ENCODE assay signal across 10 cellular contexts in genomic region chr10:22631646-22632278, GRCh38.
DNase-seq lines count a peak whose midpoint lies in the region; ATAC-seq, FAIRE-seq and TF ChIP-seq lines count a peak whose summit lies in the region.
"Had no signal": no experiment of that assay in that cellular context is flagged by ENCODE, and none has a peak within 500 bp of the region (broad histone marks: within the 10 kb centered on the region; RNA-seq: fewer than 3 reads in every experiment).

No MANE protein-coding gene starts in this region.

- peaks cover 54% of the 10 kb centered on the region for H3K36me3 Mint-ChIP-seq in activated T-cell treated with anti-CD3 and anti-CD28 coated beads, Interleukin-2, amount 50 U/mL, for 24 hours (ENCODE audit: low read depth)
- H3K36me3 Mint-ChIP-seq in activated naive CD8-positive, alpha-beta T cell treated with anti-CD3 and anti-CD28 coated beads, Interleukin-2, amount 50 U/mL, for 24 hours (ENCODE audit: low read depth): peaks cover 26% of the 10 kb centered on the region

- FAIRE-seq in kidney (lab: Jason Lieb, UNC): no peak
- FAIRE-seq: colon had no signal

- H3K4me3 ChIP-seq in kidney (ENCODE audit: low read length in 2 of 2) (no peak overlapping the region), uterus (no peak overlapping the region)

- no peaks in the 10 kb centered on the region for H3K27me3 Mint-ChIP-seq in activated T-cell treated with anti-CD3 and anti-CD28 coated beads, Interleukin-2, amount 50 U/mL, for 24 hours
- no peaks in the 10 kb centered on the region for H3K27me3 Mint-ChIP-seq in activated naive CD8-positive, alpha-beta T cell treated with anti-CD3 and anti-CD28 coated beads, Interleukin-2, amount 50 U/mL, for 24 hours

- H3K27ac ChIP-seq in kidney (ENCODE audit: low read depth in 2 of 2, low read length in 2 of 2): peak overlapping the region; percentile 15 to 34
- peak overlapping the region; percentile 95 for H3K27ac ChIP-seq in temporal lobe (ENCODE audit: low read depth, low read length)
- no peak overlapping the region for H3K27ac ChIP-seq in uterus

- H3K36me3 ChIP-seq in kidney (ENCODE audit: control insufficient read depth in 1 of 2, insufficient read depth in 2 of 2, low read length in 2 of 2): no peaks in the 10 kb centered on the region
- H3K36me3 ChIP-seq in uterus: no peaks in the 10 kb centered on the region

- TF ChIP-seq CTCF in kidney (IDR thresholded peaks at IDR 0.05; ENCODE audit: borderline replicate concordance, extremely low read depth, insufficient read depth) (no peak), uterus (IDR thresholded peaks at IDR 0.05) (no peak)

- no peaks in the 10 kb centered on the region for H3K9me3 ChIP-seq in kidney (ENCODE audit: control insufficient read depth in 1 of 2, low read length in 2 of 2)
- no peaks in the 10 kb centered on the region for H3K9me3 ChIP-seq in uterus

- no peaks in the 10 kb centered on the region for H3K27me3 ChIP-seq in uterus

- peaks cover 3% of the 10 kb centered on the region for H3K9me3 Mint-ChIP-seq in activated T-cell treated with anti-CD3 and anti-CD28 coated beads, Interleukin-2, amount 50 U/mL, for 24 hours
- peaks cover 8% of the 10 kb centered on the region for H3K9me3 Mint-ChIP-seq in activated naive CD8-positive, alpha-beta T cell treated with anti-CD3 and anti-CD28 coated beads, Interleukin-2, amount 50 U/mL, for 24 hours

- DNase-seq in activated T-cell treated with anti-CD3 and anti-CD28 coated beads, Interleukin-2, amount 50 U/mL, for 24 hours: no peak
- DNase-seq in activated T-cell treated with anti-CD3 and anti-CD28 coated beads, Interleukin-2, amount 50 U/mL, for 48 hours: no peak
- no peak for DNase-seq in activated naive CD8-positive, alpha-beta T cell treated with anti-CD3 and anti-CD28 coated beads, Interleukin-2, amount 50 U/mL, for 24 hours
- DNase-seq in kidney (no peak), uterus (no peak), NCI-H128 (lab: John Stamatoyannopoulos, UW; ENCODE audit: unreplicated experiment) (no peak), HPDE6-E6E7 (ENCODE audit: extremely low spot score) (no peak)
- DNase-seq: NCI-H1930 had no signal

- TF ChIP-seq POLR2A in uterus (IDR thresholded peaks at IDR 0.05): no peak

- peaks cover 96% of the 10 kb centered on the region for H3K4me1 Mint-ChIP-seq in activated T-cell treated with anti-CD3 and anti-CD28 coated beads, Interleukin-2, amount 50 U/mL, for 24 hours (ENCODE audit: low read depth)
- H3K4me1 Mint-ChIP-seq in activated naive CD8-positive, alpha-beta T cell treated with anti-CD3 and anti-CD28 coated beads, Interleukin-2, amount 50 U/mL, for 24 hours: peaks cover 96% of the 10 kb centered on the region

- peaks cover 16 to 17% of the 10 kb centered on the region in 2 donors for H3K4me1 ChIP-seq in kidney (ENCODE audit: control insufficient read depth in 1 of 2, insufficient read depth in 1 of 2, low read depth in 1 of 2, low read length in 2 of 2)
- H3K4me1 ChIP-seq in uterus: no peaks in the 10 kb centered on the region

- intact Hi-C loops in kidney (cut with DNase I): no loop called here
- intact Hi-C loops in uterus (cut with DNase I; ENCODE audit: low total_unique reads): no loop called here

- H3K4me3 Mint-ChIP-seq in activated T-cell treated with anti-CD3 and anti-CD28 coated beads, Interleukin-2, amount 50 U/mL, for 24 hours: peak overlapping the region; percentile 31
- H3K4me3 Mint-ChIP-seq in activated naive CD8-positive, alpha-beta T cell treated with anti-CD3 and anti-CD28 coated beads, Interleukin-2, amount 50 U/mL, for 24 hours: peak overlapping the region; percentile 70

- H3K27ac Mint-ChIP-seq in activated T-cell treated with anti-CD3 and anti-CD28 coated beads, Interleukin-2, amount 50 U/mL, for 24 hours: peak overlapping the region; percentile 98
- peak overlapping the region; percentile 97 for H3K27ac Mint-ChIP-seq in activated naive CD8-positive, alpha-beta T cell treated with anti-CD3 and anti-CD28 coated beads, Interleukin-2, amount 50 U/mL, for 24 hours

- ATAC-seq in activated naive CD8-positive, alpha-beta T cell treated with anti-CD3 and anti-CD28 coated beads, Interleukin-2, amount 50 U/mL, for 24 hours: no peak

- H3K9ac ChIP-seq in kidney (ENCODE audit: low read length in 2 of 2): no peak overlapping the region

Comparison
In these comparisons a context has a peak if more than half of its experiments do, and no peak if none do; other contexts are left out.
1. H3K27ac ChIP-seq: peak in kidney (2 of 2) and temporal lobe (single experiment); none in uterus (0 of 2).